In the genomic region with DNA sequence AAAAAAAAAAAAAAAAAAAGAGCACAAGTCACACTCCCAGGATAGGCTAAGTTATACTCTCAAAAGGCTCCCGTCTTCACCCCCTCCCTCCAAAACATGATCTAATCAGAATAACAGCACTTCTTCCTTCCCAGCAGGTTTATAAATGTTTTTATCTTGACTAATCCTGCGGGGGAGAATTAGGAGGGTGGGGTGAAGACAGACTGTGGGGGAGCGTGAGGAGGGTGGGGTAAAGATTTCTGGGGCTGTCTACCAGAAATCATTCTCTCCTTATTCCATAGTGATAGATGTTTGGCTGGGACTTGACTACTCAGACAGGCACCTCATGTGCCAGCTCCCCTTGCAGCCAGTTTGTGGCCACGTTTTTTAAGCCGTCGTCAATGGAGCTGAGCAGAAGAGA, we compare ENCODE assay signal across 20 cellular contexts. TPM values are rescaled to one million over a fixed set of nuclear protein-coding genes. Genes with fewer than 3 reads are reported as not detected.
"Had no signal": no experiment of that assay in that cellular context is flagged by ENCODE, and none has a peak within 500 bp of the region (broad histone marks: within the 10 kb centered on the region; RNA-seq: fewer than 3 reads in every experiment).

No MANE protein-coding gene starts in this region.

- H3K9me3 Mint-ChIP-seq: activated CD4-positive, alpha-beta memory T cell treated with anti-CD3 and anti-CD28 coated beads for 36 hours; activated CD4-positive, alpha-beta T cell treated with anti-CD3 and anti-CD28 coated beads, Interleukin-2, amount 10 ng/mL, durations not matched to agents 7 days and 5 days; activated naive CD4-positive, alpha-beta T cell treated with anti-CD3 and anti-CD28 coated beads for 36 hours; activated T-cell treated with anti-CD3 and anti-CD28 coated beads, Interleukin-2, amount 50 U/mL, for 4 hours; activated T-helper 17 cell treated with anti-CD3 and anti-CD28 coated beads, Interleukin-2, amount 50 U/mL, for 72 hours had no signal

- H3K27ac Mint-ChIP-seq: activated CD4-positive, alpha-beta memory T cell treated with anti-CD3 and anti-CD28 coated beads for 36 hours; activated CD4-positive, alpha-beta T cell treated with anti-CD3 and anti-CD28 coated beads, Interleukin-2, amount 10 ng/mL, durations not matched to agents 7 days and 5 days; activated naive CD4-positive, alpha-beta T cell treated with anti-CD3 and anti-CD28 coated beads for 36 hours; activated naive CD8-positive, alpha-beta T cell; activated T-helper 17 cell treated with anti-CD3 and anti-CD28 coated beads, Interleukin-2, amount 50 U/mL, for 72 hours had no signal

- H2AFZ ChIP-seq: PC-9 had no signal

- H3K4me2 ChIP-seq: PC-9 had no signal

- H3K36me3 Mint-ChIP-seq: activated CD4-positive, alpha-beta memory T cell treated with anti-CD3 and anti-CD28 coated beads for 36 hours; activated naive CD8-positive, alpha-beta T cell had no signal

- H3K4me3 ChIP-seq: PC-9 had no signal

- H3K4me3 Mint-ChIP-seq: activated CD4-positive, alpha-beta memory T cell treated with anti-CD3 and anti-CD28 coated beads for 36 hours; activated CD4-positive, alpha-beta T cell treated with anti-CD3 and anti-CD28 coated beads, Interleukin-2, amount 10 ng/mL, durations not matched to agents 7 days and 5 days; activated naive CD4-positive, alpha-beta T cell treated with anti-CD3 and anti-CD28 coated beads for 36 hours; activated naive CD8-positive, alpha-beta T cell; activated T-cell treated with anti-CD3 and anti-CD28 coated beads, Interleukin-2, amount 50 U/mL, for 4 hours; activated T-helper 17 cell treated with anti-CD3 and anti-CD28 coated beads, Interleukin-2, amount 50 U/mL, for 72 hours had no signal

- DNase-seq: activated CD4-positive, alpha-beta memory T cell treated with anti-CD3 and anti-CD28 coated beads for 36 hours; activated CD4-positive, alpha-beta T cell treated with anti-CD3 and anti-CD28 coated beads, Interleukin-2, amount 10 ng/mL, durations not matched to agents 7 days and 5 days; activated CD4-positive, CD25-positive, alpha-beta regulatory T cell; activated CD8-positive, alpha-beta memory T cell treated with anti-CD3 and anti-CD28 coated beads for 24 hours; activated gamma-delta T cell; activated naive CD4-positive, alpha-beta T cell treated with anti-CD3 and anti-CD28 coated beads for 36 hours; activated T-cell treated with anti-CD3 and anti-CD28 coated beads, Interleukin-2, amount 50 U/mL, for 4 hours; Karpas-422; NCI-H1105 treated with DMSO at 0.1 percent for 48 hours; NCI-H1436 treated with DMSO at 0.1 percent for 48 hours; NCI-H187; NCI-H446; NCI-H524; T-helper 1 cell had no signal

- H3K4me1 Mint-ChIP-seq: activated T-helper 17 cell treated with anti-CD3 and anti-CD28 coated beads, Interleukin-2, amount 50 U/mL, for 72 hours had no signal

- H3K27ac ChIP-seq: PC-9, SK-N-MC, VCaP had no signal

RNA-seq across cellular contexts. Expression of a gene that starts 17.0 kb away (rescaled TPM):
- total RNA-seq: activated CD4-positive, alpha-beta memory T cell treated with anti-CD3 and anti-CD28 coated beads for 36 hours; activated CD4-positive, alpha-beta T cell treated with anti-CD3 and anti-CD28 coated beads, Interleukin-2, amount 10 ng/mL, durations not matched to agents 7 days and 5 days; activated naive CD4-positive, alpha-beta T cell treated with anti-CD3 and anti-CD28 coated beads for 36 hours; activated T-cell treated with anti-CD3 and anti-CD28 coated beads, Interleukin-2, amount 50 U/mL, for 4 hours; activated T-helper 17 cell treated with anti-CD3 and anti-CD28 coated beads, Interleukin-2, amount 50 U/mL, for 72 hours; T-helper 2 cell treated with Interferon-gamma antibody and Interleukin-4, amounts not matched to agents 100 ng/mL and 5 ng/mL, for 36 hours had no signal
